Comparison of ENCODE assay signal across 25 cellular contexts in genomic region chr10:69241575-69241974, GRCh38. TPM values are rescaled to one million over a fixed set of nuclear protein-coding genes. Genes with fewer than 3 reads are reported as not detected.
DNase-seq lines count a peak whose midpoint lies in the region; ATAC-seq and TF ChIP-seq lines count a peak whose summit lies in the region.
"Had no signal": no experiment of that assay in that cellular context is flagged by ENCODE, and none has a peak within 500 bp of the region (broad histone marks: within the 10 kb centered on the region; RNA-seq: fewer than 3 reads in every experiment).

No MANE protein-coding gene starts in this region.

- ATAC-seq in RWPE2 (ENCODE audit: low read depth) (0 out of 3 replicates have a peak, but pooled peaks have one; percentile 34), GM21786 (IDR thresholded peaks at IDR 0.05; ENCODE audit: unreplicated experiment) (no peak), HG03565 (IDR thresholded peaks at IDR 0.05; ENCODE audit: unreplicated experiment) (no peak)
- ATAC-seq: stimulated activated naive CD8-positive, alpha-beta T cell treated with anti-CD3 and anti-CD28 coated beads, Interleukin-15, amount 100 ng/mL, for 72 hours had no signal

- 21 to 25% methylated on average over 7 of the region's 7 CpGs for WGBS in GM23248 (ENCODE audit: low coverage in 1 of 2, low lambda C conversion rate in 2 of 2, missing lambda C conversion rate in 2 of 2), 2 experiments

- peaks cover 21% of the 10 kb centered on the region for H3F3A ChIP-seq in GM23248 (ENCODE audit: insufficient read depth)

- H3K9ac ChIP-seq in GM23248: no peak overlapping the region

- peak overlapping the region; percentile 70 for H3K4me2 ChIP-seq in GM23248 (ENCODE audit: unreplicated experiment)

- peak; percentile 87 for DNase-seq in GM23248
- no peak for DNase-seq in RWPE2 (ENCODE audit: low spot score)
- DNase-seq in fibroblast of peridontal ligament (ENCODE audit: extremely low read depth): peak; percentile 58
- peak; percentile 57 to 76 for DNase-seq in tibial artery
- no peak for DNase-seq in NCI-H1105 (lab: John Stamatoyannopoulos, UW)
- DNase-seq: activated CD4-positive, CD25-positive, alpha-beta regulatory T cell treated with anti-CD3 and anti-CD28 coated beads, Interleukin-2, amount 50 U/mL, for 72 hours; activated naive CD4-positive, alpha-beta T cell treated with anti-CD3 and anti-CD28 coated beads for 36 hours; activated T-cell treated with anti-CD3 and anti-CD28 coated beads, Interleukin-2, amount 50 U/mL, for 48 hours; amygdala; BE2C; cerebellar nuclear complex; effector CD4-positive, alpha-beta T cell; H7; Kasumi-1; mammary epithelial cell; NCI-H1105 treated with DMSO at 0.1 percent for 48 hours; NCI-H2029 treated with DMSO at 0.1 percent for 48 hours; NCI-H446; occipital lobe; retina; SHP77 treated with DMSO at 0.1 percent for 48 hours; stimulated activated naive CD8-positive, alpha-beta T cell treated with anti-CD3 and anti-CD28 coated beads, Interleukin-15, amount 100 ng/mL, for 72 hours; transverse colon had no signal

- H3K27me3 ChIP-seq in GM23248 (replicated peaks; ENCODE audit: insufficient read depth): no peaks in the 10 kb centered on the region
- no peaks in the 10 kb centered on the region for H3K27me3 ChIP-seq in RWPE2 (ENCODE audit: insufficient read depth, poor library complexity, severe bottlenecking)
- no peaks in the 10 kb centered on the region for H3K27me3 ChIP-seq in tibial artery
- H3K27me3 ChIP-seq: BE2C, transverse colon had no signal

- H3K27ac ChIP-seq in GM23248 (peak overlapping the region; percentile 38), RWPE2 (ENCODE audit: poor library complexity, severe bottlenecking) (peak overlapping the region; percentile 19), tibial artery (peak overlapping the region in 1 of 2 donors; percentile 42)
- H3K27ac ChIP-seq: transverse colon had no signal

- H3K79me2 ChIP-seq in GM23248 (ENCODE audit: insufficient read depth): no peaks in the 10 kb centered on the region

- no peaks in the 10 kb centered on the region for H3K9me3 ChIP-seq in GM23248 (ENCODE audit: low read depth)
- no peaks in the 10 kb centered on the region for H3K9me3 ChIP-seq in RWPE2 (ENCODE audit: severe bottlenecking)
- no peaks in the 10 kb centered on the region for H3K9me3 ChIP-seq in tibial artery
- H3K9me3 ChIP-seq: BE2C, transverse colon had no signal

- in situ Hi-C loops in GM23248 (cut with MboI): no loop called here

- intact Hi-C loops in tibial artery (cut with DNase I; ENCODE audit: low total_unique reads): loop anchor here (2.0 to 5.0 kb wide), 2 partner anchors 76 to 149 kb away; no protein-coding TSS in a partner anchor

- no peak overlapping the region for H3K4me3 ChIP-seq in GM23248
- H3K4me3 ChIP-seq in RWPE2 (ENCODE audit: severe bottlenecking): no peak overlapping the region
- H3K4me3 ChIP-seq in tibial artery: no peak overlapping the region
- H3K4me3 ChIP-seq: transverse colon had no signal

- TF ChIP-seq CTCF in RWPE2 (IDR thresholded peaks at IDR 0.05; ENCODE audit: poor library complexity, severe bottlenecking): no peak
- no peak for TF ChIP-seq CTCF in tibial artery (IDR thresholded peaks at IDR 0.05)

- H3K9me2 ChIP-seq in GM23248 (ENCODE audit: insufficient read depth): no peaks in the 10 kb centered on the region

- peaks cover 39% of the 10 kb centered on the region for H3K4me1 ChIP-seq in GM23248 (ENCODE audit: insufficient read depth)
- H3K4me1 ChIP-seq in RWPE2 (ENCODE audit: insufficient read depth, poor library complexity, severe bottlenecking): peaks cover 13% of the 10 kb centered on the region
- peaks cover 0 to 38% (median 12%) of the 10 kb centered on the region in 4 donors for H3K4me1 ChIP-seq in tibial artery
- H3K4me1 ChIP-seq: BE2C had no signal

- peak overlapping the region; percentile 38; the same call in 1 of the 2 replicates for H2AFZ ChIP-seq in GM23248

- no peaks in the 10 kb centered on the region for H4K20me1 ChIP-seq in GM23248 (ENCODE audit: insufficient read depth)

- H3K36me3 ChIP-seq in GM23248 (ENCODE audit: low read depth) (no peaks in the 10 kb centered on the region), RWPE2 (ENCODE audit: low read depth) (no peaks in the 10 kb centered on the region), tibial artery (no peaks in the 10 kb centered on the region)
- H3K36me3 ChIP-seq: BE2C, transverse colon had no signal

RNA-seq across cellular contexts. Expression of gene HKDC1, which starts 21.4 kb away (rescaled TPM):
- total RNA-seq in GM23248 (2014; rRNA removed; shearing (Covaris generic)): 0.13 and 0.32 TPM in 2 replicates
- polyA plus RNA-seq in GM23248 (2016; fragmentation: Nextera tagmentation; extraction: Ambion mirVana): 0.33 and 0.34 TPM in 2 replicates

RNA-seq across cellular contexts. Expression of gene HK1, which starts 36.7 kb away (rescaled TPM):
- total RNA-seq in GM23248 (2014; rRNA removed; shearing (Covaris generic)): 96.6 and 99.4 TPM in 2 replicates
- 134 and 137 TPM in 2 replicates for polyA plus RNA-seq in GM23248 (2016; fragmentation: Nextera tagmentation; extraction: Ambion mirVana)

Comparison
In these comparisons a context has a peak if more than half of its experiments do, and no peak if none do; other contexts are left out.
1. DNase-seq: peak in GM23248 (single experiment), fibroblast of peridontal ligament (single experiment) and tibial artery (2 of 2); none in RWPE2 (single experiment) and NCI-H1105 (single experiment).